1 cellular context compared by ENCODE assay signal in the genomic region with DNA sequence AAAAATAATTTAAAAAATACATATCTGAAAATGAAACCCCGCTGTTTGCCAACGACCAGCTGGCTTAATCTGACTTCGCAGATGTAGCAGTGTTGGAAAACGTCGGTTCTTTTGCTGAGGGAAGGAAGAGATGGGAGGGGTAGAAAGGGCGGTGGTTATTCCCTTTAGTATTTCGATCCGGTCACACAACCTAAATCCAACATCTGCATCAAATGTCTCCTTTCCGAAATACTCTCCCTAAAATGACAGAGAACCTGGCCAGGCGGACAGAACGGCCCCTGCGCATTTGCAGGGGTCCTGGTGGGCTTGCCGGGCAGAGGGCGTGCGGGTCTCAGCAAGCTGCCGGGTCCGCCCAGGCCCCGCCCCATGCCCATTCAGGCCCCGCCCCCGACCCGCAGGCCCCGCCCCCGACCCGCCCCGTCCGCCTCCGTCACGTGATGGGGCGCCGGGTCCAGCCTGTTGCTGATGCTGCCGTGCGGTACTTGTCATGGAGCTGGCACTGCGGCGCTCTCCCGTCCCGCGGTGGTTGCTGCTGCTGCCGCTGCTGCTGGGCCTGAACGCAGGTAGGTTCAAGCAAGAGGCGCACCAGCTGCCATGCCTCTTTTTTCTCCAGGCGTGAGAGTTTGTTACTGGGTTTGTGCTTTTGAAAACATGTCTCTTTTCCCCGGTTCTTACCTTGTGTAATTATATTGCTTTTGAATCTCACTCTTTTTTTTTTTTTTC.
A peak's percentile ranks its signal among the peaks of the same experiment; 100 is the strongest.
TF ChIP-seq lines count a peak whose summit lies in the region.

Gene SCPEP1 (plus strand): TSS at position 459 of the 723 bp plus-strand sequence. CDS start 29 bp downstream, at position 488.

TF ChIP-seq in K562, 482 proteins besides CTCF, POLR2A, EP300 and RAD21 (continued from another document):
- no peak for TF ChIP-seq TSHZ1 (CRISPR knock-in tag; IDR thresholded peaks at IDR 0.05)
- TF ChIP-seq, protein P1, sequence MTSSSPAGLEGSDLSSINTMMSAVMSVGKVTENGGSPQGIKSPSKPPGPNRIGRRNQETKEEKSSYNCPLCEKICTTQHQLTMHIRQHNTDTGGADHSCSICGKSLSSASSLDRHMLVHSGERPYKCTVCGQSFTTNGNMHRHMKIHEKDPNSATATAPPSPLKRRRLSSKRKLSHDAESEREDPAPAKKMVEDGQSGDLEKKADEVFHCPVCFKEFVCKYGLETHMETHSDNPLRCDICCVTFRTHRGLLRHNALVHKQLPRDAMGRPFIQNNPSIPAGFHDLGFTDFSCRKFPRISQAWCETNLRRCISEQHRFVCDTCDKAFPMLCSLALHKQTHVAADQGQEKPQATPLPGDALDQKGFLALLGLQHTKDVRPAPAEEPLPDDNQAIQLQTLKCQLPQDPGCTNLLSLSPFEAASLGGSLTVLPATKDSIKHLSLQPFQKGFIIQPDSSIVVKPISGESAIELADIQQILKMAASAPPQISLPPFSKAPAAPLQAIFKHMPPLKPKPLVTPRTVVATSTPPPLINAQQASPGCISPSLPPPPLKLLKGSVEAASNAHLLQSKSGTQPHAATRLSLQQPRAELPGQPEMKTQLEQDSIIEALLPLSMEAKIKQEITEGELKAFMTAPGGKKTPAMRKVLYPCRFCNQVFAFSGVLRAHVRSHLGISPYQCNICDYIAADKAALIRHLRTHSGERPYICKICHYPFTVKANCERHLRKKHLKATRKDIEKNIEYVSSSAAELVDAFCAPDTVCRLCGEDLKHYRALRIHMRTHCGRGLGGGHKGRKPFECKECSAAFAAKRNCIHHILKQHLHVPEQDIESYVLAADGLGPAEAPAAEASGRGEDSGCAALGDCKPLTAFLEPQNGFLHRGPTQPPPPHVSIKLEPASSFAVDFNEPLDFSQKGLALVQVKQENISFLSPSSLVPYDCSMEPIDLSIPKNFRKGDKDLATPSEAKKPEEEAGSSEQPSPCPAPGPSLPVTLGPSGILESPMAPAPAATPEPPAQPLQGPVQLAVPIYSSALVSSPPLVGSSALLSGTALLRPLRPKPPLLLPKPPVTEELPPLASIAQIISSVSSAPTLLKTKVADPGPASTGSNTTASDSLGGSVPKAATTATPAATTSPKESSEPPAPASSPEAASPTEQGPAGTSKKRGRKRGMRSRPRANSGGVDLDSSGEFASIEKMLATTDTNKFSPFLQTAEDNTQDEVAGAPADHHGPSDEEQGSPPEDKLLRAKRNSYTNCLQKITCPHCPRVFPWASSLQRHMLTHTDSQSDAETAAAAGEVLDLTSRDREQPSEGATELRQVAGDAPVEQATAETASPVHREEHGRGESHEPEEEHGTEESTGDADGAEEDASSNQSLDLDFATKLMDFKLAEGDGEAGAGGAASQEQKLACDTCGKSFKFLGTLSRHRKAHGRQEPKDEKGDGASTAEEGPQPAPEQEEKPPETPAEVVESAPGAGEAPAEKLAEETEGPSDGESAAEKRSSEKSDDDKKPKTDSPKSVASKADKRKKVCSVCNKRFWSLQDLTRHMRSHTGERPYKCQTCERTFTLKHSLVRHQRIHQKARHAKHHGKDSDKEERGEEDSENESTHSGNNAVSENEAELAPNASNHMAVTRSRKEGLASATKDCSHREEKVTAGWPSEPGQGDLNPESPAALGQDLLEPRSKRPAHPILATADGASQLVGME (CRISPR knock-in tag; IDR thresholded peaks at IDR 0.05), result 0 out of 2 replicates have a peak, but pooled peaks have one; percentile 74
- no peak for TF ChIP-seq SMC3 (conservative IDR thresholded peaks at IDR 0.05; ENCODE audit: insufficient read depth, low read depth, low read length)
- TF ChIP-seq ESRRA (IDR thresholded peaks at IDR 0.05; ENCODE audit: borderline replicate concordance, low read depth), result no peak
- 0 out of 2 replicates have a peak, but pooled peaks have one; percentile 12 for TF ChIP-seq GABPA (tag; conservative IDR thresholded peaks at IDR 0.05; ENCODE audit: low read depth)
- TF ChIP-seq ZNF57 (CRISPR knock-in tag; IDR thresholded peaks at IDR 0.05), result no peak
- no peak for TF ChIP-seq BRCA1 (IDR thresholded peaks at IDR 0.05)
- no peak for TF ChIP-seq BRCA1 (CRISPR knock-in tag; IDR thresholded peaks at IDR 0.05)
- TF ChIP-seq POLR2H (tag; IDR thresholded peaks at IDR 0.05; ENCODE audit: low read depth), result peak; percentile 52; the same call in 1 of the 2 replicates
- TF ChIP-seq DACH1 (IDR thresholded peaks at IDR 0.05; ENCODE audit: partially characterized antibody), result no peak
- no peak for TF ChIP-seq ZZZ3 (IDR thresholded peaks at IDR 0.05)
- TF ChIP-seq ZFX (CRISPR knock-in tag; IDR thresholded peaks at IDR 0.05), result no peak
- no peak for TF ChIP-seq RBM15 (IDR thresholded peaks at IDR 0.05; ENCODE audit: insufficient read depth, low read length)
- TF ChIP-seq RBFOX2 (IDR thresholded peaks at IDR 0.05; ENCODE audit: low read depth, low read length), result peak; percentile 59
- TF ChIP-seq FOXO4 (CRISPR knock-in tag; IDR thresholded peaks at IDR 0.05), result no peak
- TF ChIP-seq SIX5 (IDR thresholded peaks at IDR 0.05; ENCODE audit: borderline replicate concordance in 1 of 2, insufficient read depth in 1 of 2, low read depth in 1 of 2, low read length in 2 of 2), result no peak
- no peak for TF ChIP-seq NCOA2 (IDR thresholded peaks at IDR 0.05; ENCODE audit: partially characterized antibody in 2 of 2)
- TF ChIP-seq TAL1 (IDR thresholded peaks at IDR 0.05), result peak; percentile 52; the same call in 1 of the 2 replicates
- TF ChIP-seq ZNF41 (CRISPR knock-in tag; conservative IDR thresholded peaks at IDR 0.05), result no peak
